ENCODE assay signal across 11 cellular contexts in the genomic region with DNA sequence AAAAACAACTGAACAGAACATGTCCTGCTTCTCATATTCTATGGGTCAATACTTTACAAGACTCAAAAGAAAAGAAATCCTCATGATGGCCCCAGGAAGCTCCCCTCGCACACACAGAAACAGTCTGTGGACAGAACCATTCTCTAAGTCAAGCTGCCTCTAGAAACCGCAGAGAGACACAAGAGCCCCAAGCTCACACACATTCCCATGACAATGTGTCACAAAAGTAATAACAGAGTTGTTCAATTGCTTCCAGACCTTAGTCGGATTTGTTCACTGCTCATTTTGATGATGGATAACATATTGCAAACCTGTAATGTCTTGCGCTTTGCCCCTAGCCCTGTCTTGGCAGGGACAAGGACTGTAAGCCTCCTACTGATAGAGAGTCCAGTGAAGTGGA.
DNase-seq lines count a peak whose midpoint lies in the region; ATAC-seq and TF ChIP-seq lines count a peak whose summit lies in the region.
"Had no signal": no experiment of that assay in that cellular context is flagged by ENCODE, and none has a peak within 500 bp of the region (broad histone marks: within the 10 kb centered on the region; RNA-seq: fewer than 3 reads in every experiment).

No MANE protein-coding gene starts in this region.

- H3K27me3 ChIP-seq in Peyer's patch (no peaks in the 10 kb centered on the region), psoas muscle (ENCODE audit: insufficient read depth in 3 of 3, low read length in 2 of 3) (peaks cover 0 to 1% (median 0%) of the 10 kb centered on the region in 3 donors)

- ATAC-seq in psoas muscle (peak in 1 of 4 donors; percentile 21), HG02588 (IDR thresholded peaks at IDR 0.05; ENCODE audit: unreplicated experiment) (no peak)

- H3K9me3 ChIP-seq in Peyer's patch (no peaks in the 10 kb centered on the region), psoas muscle (no peaks in the 10 kb centered on the region)

- H3K36me3 ChIP-seq in Peyer's patch = peaks cover 0 to 6% (median 0%) of the 10 kb centered on the region in 3 donors
- peaks cover 6 to 21% of the 10 kb centered on the region in 2 donors for H3K36me3 ChIP-seq in psoas muscle (ENCODE audit: insufficient read depth in 1 of 2, low read depth in 1 of 2)

- H3K4me1 ChIP-seq in Peyer's patch (peaks cover 0 to 15% (median 0%) of the 10 kb centered on the region in 4 donors), psoas muscle (peaks cover 26% of the 10 kb centered on the region)

- DNase-seq in AG08395 (ENCODE audit: low spot score) = peak; percentile 69
- DNase-seq in Peyer's patch = no peak
- DNase-seq in fibroblast of peridontal ligament (ENCODE audit: extremely low read depth) = peak; percentile 91
- DNase-seq in psoas muscle = no peak
- DNase-seq in stimulated activated CD8-positive, alpha-beta memory T cell treated with anti-CD3 and anti-CD28 coated beads, Interleukin-4, amount 100 ng/mL, for 48 hours = no peak
- DNase-seq in HCEC 1CT = no peak
- no peak for DNase-seq in RPMI8226
- DNase-seq: AML-193; NCI-H187 treated with DMSO at 0.1 percent for 48 hours; stimulated activated CD4-positive, alpha-beta T cell treated with anti-CD3 and anti-CD28 coated beads, Interleukin-4, amount 100 ng/mL, for 1 hour had no signal

- H3K27ac ChIP-seq in Peyer's patch (peak overlapping the region in 3 of 4 donors; percentile 26 to 68 (median 66)), psoas muscle (peak overlapping the region; percentile 46)

- TF ChIP-seq CTCF in Peyer's patch (IDR thresholded peaks at IDR 0.05) (no peak), psoas muscle (IDR thresholded peaks at IDR 0.05) (no peak)

- 81 to 87% (median 87%) methylated on average over 4 of the region's 4 CpGs for WGBS in psoas muscle, 3 donors

- no peak overlapping the region for H3K4me3 ChIP-seq in Peyer's patch
- no peak overlapping the region for H3K4me3 ChIP-seq in psoas muscle

- no peak for TF ChIP-seq POLR2A in Peyer's patch (IDR thresholded peaks at IDR 0.05)

- intact Hi-C loops in psoas muscle (cut with DNase I) = no loop called here

Comparison
In these comparisons a context has a peak if more than half of its experiments do, and no peak if none do; other contexts are left out.
1. DNase-seq: peak in AG08395 (single experiment) and fibroblast of peridontal ligament (single experiment); none in Peyer's patch (0 of 3), psoas muscle (0 of 2), stimulated activated CD8-positive, alpha-beta memory T cell treated with anti-CD3 and anti-CD28 coated beads, Interleukin-4, amount 100 ng/mL, for 48 hours (single experiment), HCEC 1CT (single experiment) and RPMI8226 (single experiment).